In genomic region chr6:129605962-129606361, GRCh38 we compare ENCODE assay signal across 30 cellular contexts.
DNase-seq lines count a peak whose midpoint lies in the region; ATAC-seq and TF ChIP-seq lines count a peak whose summit lies in the region.
"Had no signal": no experiment of that assay in that cellular context is flagged by ENCODE, and none has a peak within 500 bp of the region (broad histone marks: within the 10 kb centered on the region; RNA-seq: fewer than 3 reads in every experiment).

No MANE protein-coding gene starts in this region.

- no peak for ATAC-seq in left lobe of liver
- ATAC-seq: PC-3, T-cell had no signal

- H3K27me3 ChIP-seq in KMS-11 (ENCODE audit: insufficient read depth, low read depth) = no peaks in the 10 kb centered on the region
- H3K27me3 ChIP-seq: right atrium auricular region, testis, vagina had no signal

- peaks cover 60% of the 10 kb centered on the region for H3K4me1 ChIP-seq in KMS-11 (ENCODE audit: low read depth, poor library complexity, severe bottlenecking)
- H3K4me1 ChIP-seq: parathyroid adenoma, right atrium auricular region had no signal

- H2AFZ ChIP-seq in KMS-11 (ENCODE audit: low read depth) = 0 out of 2 replicates have a peak overlapping the region, but pooled peaks have one; percentile 11
- H2AFZ ChIP-seq: parathyroid adenoma had no signal

- H3K36me3 ChIP-seq in KMS-11 (ENCODE audit: insufficient read depth) = no peaks in the 10 kb centered on the region
- H3K36me3 ChIP-seq: right atrium auricular region had no signal

- H3K4me3 Mint-ChIP-seq in brain (no peak overlapping the region), nephron (no peak overlapping the region)
- H3K4me3 Mint-ChIP-seq: activated CD8-positive, alpha-beta T cell treated with anti-CD3 and anti-CD28 coated beads for 36 hours; mesothelial cell of epicardium; nephron progenitor cell; stimulated activated memory B cell treated with anti-CD40 and anti-IgM and Interleukin-4, amounts not matched to agents 10 μg/mL and 1 μg/mL and 100 μg/mL, for 72 hours; T-cell had no signal

- TF ChIP-seq CTCF in KMS-11 (conservative IDR thresholded peaks at IDR 0.05; ENCODE audit: low read depth, low read length) = no peak
- no peak for TF ChIP-seq CTCF in brain (conservative IDR thresholded peaks at IDR 0.05)
- no peak for TF ChIP-seq CTCF in nephron (IDR thresholded peaks at IDR 0.05; ENCODE audit: unreplicated experiment in 3 of 3)

- H3K4me1 Mint-ChIP-seq in brain (peaks cover 46% of the 10 kb centered on the region), nephron (peaks cover 43% of the 10 kb centered on the region)
- H3K4me1 Mint-ChIP-seq: nephron progenitor cell; stimulated activated memory B cell treated with anti-CD40 and anti-IgM and Interleukin-4, amounts not matched to agents 10 μg/mL and 1 μg/mL and 100 μg/mL, for 72 hours; T-cell had no signal

- H3K4me3 ChIP-seq in KMS-11 (IDR thresholded peaks at IDR 0.05; ENCODE audit: insufficient read depth, low read depth, low read length) = no peak overlapping the region
- H3K4me3 ChIP-seq: right atrium auricular region, testis, vagina had no signal

- no peaks in the 10 kb centered on the region for H3K79me2 ChIP-seq in KMS-11 (ENCODE audit: insufficient read depth, low read depth)
- H3K79me2 ChIP-seq: parathyroid adenoma had no signal

- peak overlapping the region; percentile 71 for H3K27ac ChIP-seq in KMS-11
- H3K27ac ChIP-seq: parathyroid adenoma, right atrium auricular region, testis, vagina had no signal

- H3K9me3 Mint-ChIP-seq in brain (no peaks in the 10 kb centered on the region), nephron (no peaks in the 10 kb centered on the region)
- H3K9me3 Mint-ChIP-seq: activated CD8-positive, alpha-beta T cell treated with anti-CD3 and anti-CD28 coated beads for 36 hours; mesothelial cell of epicardium; nephron progenitor cell; stimulated activated memory B cell treated with anti-CD40 and anti-IgM and Interleukin-4, amounts not matched to agents 10 μg/mL and 1 μg/mL and 100 μg/mL, for 72 hours; T-cell had no signal

- H3K27me3 Mint-ChIP-seq in brain (no peaks in the 10 kb centered on the region), nephron (ENCODE audit: low read depth) (no peaks in the 10 kb centered on the region)
- H3K27me3 Mint-ChIP-seq: activated CD8-positive, alpha-beta T cell treated with anti-CD3 and anti-CD28 coated beads for 36 hours; stimulated activated memory B cell treated with anti-CD40 and anti-IgM and Interleukin-4, amounts not matched to agents 10 μg/mL and 1 μg/mL and 100 μg/mL, for 72 hours; T-cell had no signal

- H3K27ac Mint-ChIP-seq in brain (peak overlapping the region in 4 of 5 experiments; percentile 29 to 69 (median 48)), nephron (peak overlapping the region; percentile 61 to 78 (median 74))
- H3K27ac Mint-ChIP-seq: activated CD8-positive, alpha-beta T cell treated with anti-CD3 and anti-CD28 coated beads for 36 hours; mesothelial cell of epicardium; nephron progenitor cell; stimulated activated memory B cell treated with anti-CD40 and anti-IgM and Interleukin-4, amounts not matched to agents 10 μg/mL and 1 μg/mL and 100 μg/mL, for 72 hours; T-cell had no signal

- no peaks in the 10 kb centered on the region for H4K20me1 ChIP-seq in KMS-11 (ENCODE audit: insufficient read depth)

- peak overlapping the region; percentile 53; the same call in 1 of the 2 replicates for H3K4me2 ChIP-seq in KMS-11

- H3K36me3 Mint-ChIP-seq in brain = peaks cover 4% of the 10 kb centered on the region
- peaks cover 10% of the 10 kb centered on the region for H3K36me3 Mint-ChIP-seq in nephron (ENCODE audit: low read depth)

- no peak overlapping the region for H3K9ac ChIP-seq in KMS-11
- H3K9ac ChIP-seq: parathyroid adenoma had no signal

- DNase-seq in NCI-H2081 treated with DMSO at 0.1 percent for 48 hours (lab: John Stamatoyannopoulos, UW) (peak; percentile 21), left lobe of liver (ENCODE audit: low spot score) (no peak), AG08395 (ENCODE audit: low spot score) (no peak), HUDEP-2 (lab: John Stamatoyannopoulos, UW; ENCODE audit: unreplicated experiment in 76 of 76) (no peak)
- DNase-seq in activated CD4-positive, alpha-beta T cell treated with anti-CD3 and anti-CD28 coated beads for 48 hours = no peak
- DNase-seq: activated CD4-positive, CD25-positive, alpha-beta regulatory T cell treated with anti-CD3 and anti-CD28 coated beads, Interleukin-2, amount 50 U/mL, for 72 hours; activated CD8-positive, alpha-beta T cell treated with anti-CD3 and anti-CD28 coated beads for 36 hours; activated gamma-delta T cell; activated T-cell treated with anti-CD3 and anti-CD28 coated beads for 4 hours; C1 segment of cervical spinal cord; cerebellar nuclear complex; erythroblast; foreskin fibroblast; NCI-H1417; NCI-H2171 treated with DMSO at 0.1 percent for 48 hours; NCI-H526 treated with DMSO at 0.1 percent for 48 hours; nephron progenitor cell; PC-3; SHP77 treated with DMSO at 0.1 percent for 48 hours; stimulated activated CD4-positive, alpha-beta T cell treated with anti-CD3 and anti-CD28 coated beads, Interleukin-4, amount 100 ng/mL, for 1 hour; T-cell; testis had no signal
